Comparison of ENCODE assay signal across 20 cellular contexts in the genomic region with DNA sequence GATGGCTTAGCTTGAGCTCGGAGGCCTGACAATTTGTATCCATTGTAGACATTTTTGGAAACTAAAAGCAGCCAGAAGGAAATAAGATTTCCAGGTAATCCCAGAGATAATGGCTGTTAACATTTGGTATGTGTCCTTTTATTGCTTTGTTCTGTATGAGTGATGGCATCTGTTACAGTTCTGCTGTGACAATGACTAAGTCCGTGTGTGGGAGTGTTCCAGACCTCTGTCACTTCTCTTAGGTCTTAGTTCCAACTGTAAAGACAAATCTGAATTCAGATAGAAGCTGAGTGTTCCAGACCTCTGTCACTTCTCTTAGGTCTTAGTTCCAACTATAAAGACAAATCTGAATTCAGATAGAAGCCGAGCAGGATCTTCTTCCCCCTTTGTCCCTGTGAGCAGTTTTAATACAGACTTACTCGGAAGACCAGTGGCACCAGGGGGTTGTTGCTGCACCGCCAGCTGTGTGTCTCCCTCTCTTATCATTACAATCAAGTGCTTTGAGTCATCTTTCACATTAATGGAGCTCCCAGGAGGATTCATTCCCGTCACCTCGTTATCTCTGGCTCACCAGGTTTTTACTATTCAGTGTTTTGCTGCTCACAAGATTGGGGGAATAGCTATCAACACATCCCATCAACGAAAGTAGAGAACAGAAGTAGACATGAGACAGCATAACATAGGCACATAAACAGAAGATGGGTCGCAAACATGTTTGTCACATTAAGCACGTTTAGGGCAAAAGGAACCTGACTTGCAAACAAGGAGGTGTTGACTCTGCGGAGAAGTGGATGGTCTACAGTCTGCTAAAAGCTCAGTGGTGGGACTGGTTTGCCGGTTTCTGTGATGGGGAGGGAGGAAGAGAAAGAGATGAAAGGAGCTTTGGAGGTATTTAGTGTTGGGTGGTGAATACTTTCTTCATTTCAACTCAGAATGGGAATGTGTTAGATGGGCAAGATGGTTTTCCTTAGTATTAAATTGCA.
A peak's percentile ranks its signal among the peaks of the same experiment; 100 is the strongest.
DNase-seq lines count a peak whose midpoint lies in the region; ATAC-seq and TF ChIP-seq lines count a peak whose summit lies in the region.
"Had no signal": no experiment of that assay in that cellular context is flagged by ENCODE, and none has a peak within 500 bp of the region (broad histone marks: within the 10 kb centered on the region; RNA-seq: fewer than 3 reads in every experiment).

No MANE protein-coding gene starts in this region.

- H3K4me1 ChIP-seq in HUES6 (ENCODE audit: control insufficient read depth, insufficient read depth, low read length) (peaks cover 22% of the 10 kb centered on the region), OCI-LY7 (ENCODE audit: insufficient read depth, low read length, poor library complexity, severe bottlenecking) (no peaks in the 10 kb centered on the region)
- H3K4me1 ChIP-seq: Caco-2, uterus had no signal

- H3K4me2 ChIP-seq in OCI-LY7 (ENCODE audit: low read length) = no peak overlapping the region

- intact Hi-C loops in OCI-LY7 (cut with micrococcal nuclease; ENCODE audit: unreplicated experiment) = no loop called here

- peak overlapping the region; percentile 87 for H3K9ac ChIP-seq in HUES6 (ENCODE audit: low read length)

- POLR2A ChIA-PET in OCI-LY7 (lab: Charles Lee) = interaction anchor here (0.7 kb wide), 1 partner anchor 54 kb away, joined by 3 read pairs; no protein-coding TSS in a partner anchor

- CTCF ChIA-PET in activated CD8-positive, alpha-beta memory T cell treated with anti-CD3 and anti-CD28 coated beads, Interleukin-2, amount 10 ng/mL, durations not matched to agents 7 days and 5 days (lab: Charles Lee) = interaction anchor here (1.6 kb wide), 1 partner anchor 11 kb away, joined by 8 read pairs; no protein-coding TSS in a partner anchor
- CTCF ChIA-PET in OCI-LY7 (lab: Charles Lee; ENCODE audit: unreplicated experiment) = interaction anchor here (1.5 kb wide), 1 partner anchor 11 kb away, joined by 4 read pairs; no protein-coding TSS in a partner anchor

- H3K36me3 ChIP-seq in HUES6 (ENCODE audit: control insufficient read depth, insufficient read depth, low read length) = no peaks in the 10 kb centered on the region; the same call in 1 of the 2 replicates
- H3K36me3 ChIP-seq in OCI-LY7 (ENCODE audit: insufficient read depth, low read length) = no peaks in the 10 kb centered on the region
- H3K36me3 ChIP-seq: uterus had no signal

- H3K27ac ChIP-seq in HUES6 (ENCODE audit: low read depth, low read length) = peak overlapping the region; percentile 64
- H3K27ac ChIP-seq in OCI-LY7 (ENCODE audit: low read depth, low read length, poor library complexity, severe bottlenecking) = no peak overlapping the region
- H3K27ac ChIP-seq: uterus had no signal

- peaks cover 5% of the 10 kb centered on the region for H3K27me3 Mint-ChIP-seq in activated CD8-positive, alpha-beta memory T cell treated with anti-CD3 and anti-CD28 coated beads, Interleukin-2, amount 10 ng/mL, durations not matched to agents 7 days and 5 days

- no peak overlapping the region for H3K27ac Mint-ChIP-seq in activated CD8-positive, alpha-beta memory T cell treated with anti-CD3 and anti-CD28 coated beads, Interleukin-2, amount 10 ng/mL, durations not matched to agents 7 days and 5 days

- no peaks in the 10 kb centered on the region for H3K79me2 ChIP-seq in OCI-LY7 (ENCODE audit: insufficient read depth, low read depth, low read length)

- H4K20me1 ChIP-seq in OCI-LY7 (ENCODE audit: insufficient read depth, low read length) = no peaks in the 10 kb centered on the region

- H3K4me3 ChIP-seq in HUES6 (ENCODE audit: low read depth, low read length) (peak overlapping the region; percentile 37; the same call in 1 of the 2 replicates), OCI-LY7 (ENCODE audit: low read depth, low read length, poor library complexity, severe bottlenecking) (no peak overlapping the region)
- H3K4me3 ChIP-seq: uterus had no signal

- no peaks in the 10 kb centered on the region for H3K4me1 Mint-ChIP-seq in activated CD8-positive, alpha-beta memory T cell treated with anti-CD3 and anti-CD28 coated beads, Interleukin-2, amount 10 ng/mL, durations not matched to agents 7 days and 5 days
- H3K4me1 Mint-ChIP-seq: immature natural killer cell had no signal

- no TSS peak for BruUV-seq in OCI-LY7 (replicated peaks; lab: Mats Ljungman, UMichigan)

- no peak for TF ChIP-seq CTCF in OCI-LY7 (conservative IDR thresholded peaks at IDR 0.05; ENCODE audit: low read length)

- no peaks in the 10 kb centered on the region for H3K27me3 ChIP-seq in HUES6 (ENCODE audit: control insufficient read depth, insufficient read depth, low read length)
- H3K27me3 ChIP-seq: uterus had no signal

- no peak for ATAC-seq in activated CD8-positive, alpha-beta memory T cell treated with anti-CD3 and anti-CD28 coated beads, Interleukin-2, amount 10 ng/mL, durations not matched to agents 7 days and 5 days

- no peaks in the 10 kb centered on the region for H3K9me3 ChIP-seq in HUES6 (ENCODE audit: control insufficient read depth, insufficient read depth, low read depth, low read length)
- H3K9me3 ChIP-seq in OCI-LY7 (ENCODE audit: low read length) = no peaks in the 10 kb centered on the region
- H3K9me3 ChIP-seq: Caco-2, uterus had no signal

- DNase-seq in EH (ENCODE audit: low read depth) (peak; percentile 56), RPMI7951 (ENCODE audit: low read depth) (peak; percentile 49), islet precursor cell (peak; percentile 79), medulla oblongata (ENCODE audit: extremely low spot score) (no peak), OCI-LY7 (ENCODE audit: low spot score) (no peak), AG08396 (ENCODE audit: low spot score) (no peak)
- DNase-seq in activated CD8-positive, alpha-beta memory T cell treated with anti-CD3 and anti-CD28 coated beads, Interleukin-2, amount 10 ng/mL, durations not matched to agents 7 days and 5 days = no peak
- DNase-seq: activated CD4-positive, alpha-beta T cell treated with anti-CD3 and anti-CD28 coated beads for 1 hour; activated gamma-delta T cell; amygdala; Caco-2; cerebellar nuclear complex; effector CD8-positive, alpha-beta T cell; immature natural killer cell; MM.1S; NCI-H187 treated with DMSO at 0.1 percent for 48 hours; NCI-H524 treated with DMSO at 0.1 percent for 48 hours; stimulated activated CD4-positive, alpha-beta T cell treated with anti-CD3 and anti-CD28 coated beads, Interleukin-2, amount 100 ng/mL, for 48 hours; uterus had no signal

- no peaks in the 10 kb centered on the region for H3K36me3 Mint-ChIP-seq in activated CD8-positive, alpha-beta memory T cell treated with anti-CD3 and anti-CD28 coated beads, Interleukin-2, amount 10 ng/mL, durations not matched to agents 7 days and 5 days
- H3K36me3 Mint-ChIP-seq: immature natural killer cell had no signal

- no peaks in the 10 kb centered on the region for H3K9me3 Mint-ChIP-seq in activated CD8-positive, alpha-beta memory T cell treated with anti-CD3 and anti-CD28 coated beads, Interleukin-2, amount 10 ng/mL, durations not matched to agents 7 days and 5 days (ENCODE audit: low read depth)
- H3K9me3 Mint-ChIP-seq: immature natural killer cell had no signal

- no peak overlapping the region for H3K4me3 Mint-ChIP-seq in activated CD8-positive, alpha-beta memory T cell treated with anti-CD3 and anti-CD28 coated beads, Interleukin-2, amount 10 ng/mL, durations not matched to agents 7 days and 5 days
- H3K4me3 Mint-ChIP-seq: immature natural killer cell had no signal

- H2AFZ ChIP-seq in OCI-LY7 (ENCODE audit: low read length) = no peak overlapping the region

- H3K9me2 ChIP-seq in OCI-LY7 (ENCODE audit: insufficient read depth, low read length) = no peaks in the 10 kb centered on the region

Comparison
In these comparisons a context has a peak if more than half of its experiments do, and no peak if none do; other contexts are left out.
1. DNase-seq: peak in EH (single experiment), RPMI7951 (single experiment) and islet precursor cell (single experiment); none in medulla oblongata (single experiment), activated CD8-positive, alpha-beta memory T cell treated with anti-CD3 and anti-CD28 coated beads, Interleukin-2, amount 10 ng/mL, durations not matched to agents 7 days and 5 days (single experiment), OCI-LY7 (single experiment) and AG08396 (single experiment).